8 cellular contexts compared by ENCODE assay signal in the genomic region with DNA sequence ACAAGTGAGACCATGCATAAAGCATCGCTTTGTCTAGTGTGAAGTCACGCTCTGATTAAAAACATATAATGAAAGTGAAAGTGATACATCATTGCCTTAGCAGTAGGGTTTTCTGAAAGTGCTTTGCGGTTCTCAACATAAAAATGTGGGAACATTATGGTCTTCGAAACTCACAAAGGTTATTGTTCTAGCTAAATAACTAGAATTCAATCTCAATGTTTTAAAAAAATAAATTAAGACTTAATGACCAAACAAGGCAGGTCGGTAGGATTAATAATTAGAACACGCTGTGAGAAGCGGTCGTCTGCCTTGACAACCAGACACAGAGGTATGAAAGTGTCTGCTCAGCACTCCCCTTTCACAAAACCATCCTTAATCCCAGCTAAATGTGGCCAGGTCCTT. TPM values are rescaled to one million over a fixed set of nuclear protein-coding genes. Genes with fewer than 3 reads are reported as not detected.
A peak's percentile ranks its signal among the peaks of the same experiment; 100 is the strongest.
DNase-seq lines count a peak whose midpoint lies in the region; ATAC-seq, FAIRE-seq and TF ChIP-seq lines count a peak whose summit lies in the region.

No MANE protein-coding gene starts in this region.

- H3K9me3 ChIP-seq in tibial nerve = peaks cover 0 to 6% (median 0%) of the 10 kb centered on the region in 4 donors

- TF ChIP-seq CTCF in tibial nerve (IDR thresholded peaks at IDR 0.05) = no peak

- H3K27ac ChIP-seq in tibial nerve = peak overlapping the region in 2 of 4 donors; percentile 34 to 68

- H3K4me3 ChIP-seq in tibial nerve = peak overlapping the region; percentile 24 to 53 (median 34)

- DNase-seq in DMS53 (lab: John Stamatoyannopoulos, UW) (peak; percentile 71), RPMI8226 (peak; percentile 38), foreskin melanocyte (peak; percentile 86), tibial nerve (ENCODE audit: low spot score in 2 of 2) (no peak), H54 (ENCODE audit: insufficient read length, low spot score) (no peak), dedifferentiated amniotic fluid mesenchymal stem cell (ENCODE audit: extremely low spot score) (no peak)

- peaks cover 0 to 6% (median 0%) of the 10 kb centered on the region in 4 donors for H3K4me1 ChIP-seq in tibial nerve

- ATAC-seq in GM19395 (IDR thresholded peaks at IDR 0.05; ENCODE audit: unreplicated experiment) (peak; percentile 99), HG03432 (IDR thresholded peaks at IDR 0.05; ENCODE audit: unreplicated experiment) (peak; percentile 99)

- TF ChIP-seq POLR2A in tibial nerve (IDR thresholded peaks at IDR 0.05) = no peak
- TF ChIP-seq POLR2A in H54 (IDR thresholded peaks at IDR 0.05; ENCODE audit: low read depth, low read length) = no peak

- no peak for FAIRE-seq in H54 (lab: Jason Lieb, UNC)

- no peak for TF ChIP-seq EP300 in tibial nerve (IDR thresholded peaks at IDR 0.05)

- WGBS in tibial nerve, 2 donors = 29 to 33% methylated on average over 8 of the region's 8 CpGs

- H3K27me3 ChIP-seq in tibial nerve = no peaks in the 10 kb centered on the region

- H3K36me3 ChIP-seq in tibial nerve = no peaks in the 10 kb centered on the region

RNA-seq across cellular contexts. Expression of gene KLHL14, which starts 42.2 kb away (rescaled TPM):
- total RNA-seq in tibial nerve = under 1 TPM; 0.21 to 0.59 (median 0.37) TPM

Comparison
In these comparisons a context has a peak if more than half of its experiments do, and no peak if none do; other contexts are left out.
1. DNase-seq: peak in DMS53 (single experiment), RPMI8226 (single experiment) and foreskin melanocyte (single experiment); none in tibial nerve (0 of 2), H54 (single experiment) and dedifferentiated amniotic fluid mesenchymal stem cell (single experiment).